Comparison of ENCODE assay signal across 16 cellular contexts in genomic region chr6:98747960-98748359, GRCh38.
"Had no signal": no experiment of that assay in that cellular context is flagged by ENCODE, and none has a peak within 500 bp of the region (broad histone marks: within the 10 kb centered on the region; RNA-seq: fewer than 3 reads in every experiment).

No MANE protein-coding gene starts in this region.

- H3K4me1 Mint-ChIP-seq: activated T-helper 17 cell treated with anti-CD3 and anti-CD28 coated beads, Interleukin-2, amount 50 U/mL, for 72 hours; mesothelial cell of epicardium; T-helper 17 cell had no signal

- H3K27me3 ChIP-seq: heart left ventricle, upper lobe of left lung had no signal

- ATAC-seq: activated T-helper 17 cell treated with anti-CD3 and anti-CD28 coated beads, Interleukin-2, amount 50 U/mL, for 72 hours; heart left ventricle; lower lobe of right lung; stimulated activated naive CD8-positive, alpha-beta T cell treated with anti-CD3 and anti-CD28 coated beads, Interleukin-15, Interleukin-2, amounts not matched to agents 100 U/mL and 50 U/mL, for 24 hours; T-helper 17 cell had no signal

- H3K4me3 Mint-ChIP-seq: activated T-helper 17 cell treated with anti-CD3 and anti-CD28 coated beads, Interleukin-2, amount 50 U/mL, for 72 hours; dendritic cell treated with granulocyte-macrophage colony-stimulating factor and Interleukin-4, amounts not matched to agents 40 ng/mL and 50 ng/mL, for 4 days; mesothelial cell of epicardium; T-helper 17 cell had no signal

- H3K27ac ChIP-seq: heart left ventricle, lower lobe of right lung, parathyroid adenoma, upper lobe of left lung, WERI-Rb-1 had no signal

- H3K36me3 Mint-ChIP-seq: mesothelial cell of epicardium had no signal

- H3K27me3 Mint-ChIP-seq: dendritic cell treated with granulocyte-macrophage colony-stimulating factor and Interleukin-4, amounts not matched to agents 40 ng/mL and 50 ng/mL, for 4 days had no signal

- H3K4me1 ChIP-seq: heart left ventricle, parathyroid adenoma, upper lobe of left lung had no signal

- DNase-seq: activated CD4-positive, alpha-beta T cell treated with anti-CD3 and anti-CD28 coated beads, Interleukin-2, amount 50 U/mL, for 48 hours; activated naive CD4-positive, alpha-beta T cell treated with Interleukin-2 at 50 U/mL for 16 hours; aorta; effector memory CD4-positive, alpha-beta T cell; heart left ventricle; lower lobe of right lung; stimulated activated CD4-positive, alpha-beta T cell treated with anti-CD3 and anti-CD28 coated beads, Interleukin-4, amount 100 ng/mL, for 4 hours; stimulated activated CD8-positive, alpha-beta memory T cell treated with anti-CD3 and anti-CD28 coated beads, Interleukin-4, amount 100 ng/mL, for 48 hours; stimulated activated naive CD8-positive, alpha-beta T cell treated with anti-CD3 and anti-CD28 coated beads, Interleukin-15, Interleukin-2, amounts not matched to agents 100 U/mL and 50 U/mL, for 24 hours; T-helper 17 cell; upper lobe of left lung; WERI-Rb-1 had no signal

- H3K27ac Mint-ChIP-seq: activated T-helper 17 cell treated with anti-CD3 and anti-CD28 coated beads, Interleukin-2, amount 50 U/mL, for 72 hours; dendritic cell treated with granulocyte-macrophage colony-stimulating factor and Interleukin-4, amounts not matched to agents 40 ng/mL and 50 ng/mL, for 4 days; mesothelial cell of epicardium; T-helper 17 cell had no signal

- H3K79me2 ChIP-seq: parathyroid adenoma had no signal

- H3K4me3 ChIP-seq: heart left ventricle, lower lobe of right lung, upper lobe of left lung had no signal

- H3K36me3 ChIP-seq: heart left ventricle, lower lobe of right lung, upper lobe of left lung, WERI-Rb-1 had no signal

- H2AFZ ChIP-seq: parathyroid adenoma had no signal

- H3K9me3 Mint-ChIP-seq: dendritic cell treated with granulocyte-macrophage colony-stimulating factor and Interleukin-4, amounts not matched to agents 40 ng/mL and 50 ng/mL, for 4 days had no signal

- H3K9me3 ChIP-seq: lower lobe of right lung, upper lobe of left lung had no signal

- H3K9ac ChIP-seq: parathyroid adenoma had no signal
